28 cellular contexts compared by ENCODE assay signal in genomic region chr9:132422574-132422973, GRCh38. TPM values are rescaled to one million over a fixed set of nuclear protein-coding genes. Genes with fewer than 3 reads are reported as not detected.
"Had no signal": no experiment of that assay in that cellular context is flagged by ENCODE, and none has a peak within 500 bp of the region (broad histone marks: within the 10 kb centered on the region; RNA-seq: fewer than 3 reads in every experiment).

No MANE protein-coding gene starts in this region.

- ATAC-seq: esophagus mucosa, gastrocnemius medialis, heart right ventricle, left cardiac atrium, left lung, left ventricle myocardium superior, lower lobe of right lung, mucosa of descending colon had no signal

- H3K4me3 ChIP-seq: coronary artery, dorsolateral prefrontal cortex, esophagus squamous epithelium, gastrocnemius medialis, heart right ventricle, left lung, lower lobe of right lung, mucosa of descending colon had no signal

- H3K36me3 ChIP-seq: esophagus squamous epithelium, gastrocnemius medialis, heart right ventricle, left lung, lower lobe of right lung had no signal

- H3K9me3 ChIP-seq: esophagus squamous epithelium, gastrocnemius medialis, heart right ventricle, left lung, lower lobe of right lung, mucosa of descending colon had no signal

- DNase-seq: dermis blood vessel endothelial cell; dorsolateral prefrontal cortex; effector CD4-positive, alpha-beta T cell; effector memory CD4-positive, alpha-beta T cell; erythroblast; esophagus squamous epithelium; foreskin fibroblast; foreskin melanocyte; gastrocnemius medialis; glutamatergic neuron; head of caudate nucleus; heart right ventricle; hippocampal formation; left cardiac atrium; left lung; left ventricle myocardium superior; lower lobe of right lung; mesenchymal stem cell; mucosa of descending colon; naive B cell had no signal

- H3K4me1 ChIP-seq: esophagus squamous epithelium, gastrocnemius medialis, heart right ventricle, left lung, lower lobe of right lung had no signal

- H3K36me3 Mint-ChIP-seq: mesothelial cell of epicardium, naive B cell had no signal

- H3K27ac Mint-ChIP-seq: mesothelial cell of epicardium, naive B cell had no signal

- H3K9me3 Mint-ChIP-seq: mesothelial cell of epicardium, naive B cell had no signal

- H3K4me1 Mint-ChIP-seq: mesothelial cell of epicardium, naive B cell had no signal

- H3K27ac ChIP-seq: coronary artery, dorsolateral prefrontal cortex, epithelial cell of prostate, esophagus squamous epithelium, gastrocnemius medialis, heart right ventricle, left lung, lower lobe of right lung had no signal

- H3K4me3 Mint-ChIP-seq: mesothelial cell of epicardium had no signal

RNA-seq across cellular contexts. Expression of gene CFAP77, which starts 12.6 kb away (rescaled TPM):
- total RNA-seq: esophagus mucosa, esophagus squamous epithelium, gastrocnemius medialis, glomerular endothelial cell, lower leg skin, mesenteric fat pad, mesothelial cell of epicardium, mucosa of descending colon, myocyte had no signal
